ENCODE assay signal across 1 cellular context in the genomic region with DNA sequence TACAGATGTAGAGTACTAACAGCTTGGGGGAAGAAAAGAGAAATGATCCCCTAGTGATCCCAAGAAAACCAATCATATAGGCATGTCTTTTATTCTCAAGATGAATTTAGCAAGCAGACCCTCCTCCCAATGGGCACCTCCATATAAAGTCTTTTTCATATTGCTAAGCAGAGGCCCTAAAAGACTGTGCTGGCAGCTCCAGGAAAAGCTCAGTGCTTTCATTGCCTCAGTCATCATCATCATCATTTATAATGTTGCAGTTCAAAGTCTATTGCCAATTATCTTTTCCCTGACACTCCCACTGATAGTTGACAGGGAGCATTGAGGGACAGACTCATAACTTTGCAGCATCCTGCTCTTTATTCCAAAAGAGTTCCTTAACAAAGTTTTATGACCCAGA.
TF ChIP-seq lines count a peak whose summit lies in the region.

No MANE protein-coding gene starts in this region.

TF ChIP-seq in GM12891, 5 proteins besides CTCF, POLR2A, EP300 and RAD21:
- no peak for TF ChIP-seq POU2F2 (IDR thresholded peaks at IDR 0.05; ENCODE audit: low read depth, low read length)
- TF ChIP-seq POLR2AphosphoS5 (IDR thresholded peaks at IDR 0.05; ENCODE audit: low read depth, low read length): no peak
- no peak for TF ChIP-seq PAX5 (IDR thresholded peaks at IDR 0.05; ENCODE audit: insufficient read depth, low read length, severe bottlenecking)
- TF ChIP-seq TAF1 (IDR thresholded peaks at IDR 0.05; ENCODE audit: low read depth, low read length): no peak
- no peak for TF ChIP-seq SPI1 (IDR thresholded peaks at IDR 0.05; ENCODE audit: low read depth, low read length)
TF ChIP-seq in GM12891: peak in this region for 0.
